Comparison of ENCODE assay signal across 23 cellular contexts in genomic region chr7:147707926-147708325, GRCh38.
DNase-seq lines count a peak whose midpoint lies in the region; ATAC-seq, FAIRE-seq and TF ChIP-seq lines count a peak whose summit lies in the region.
"Had no signal": no experiment of that assay in that cellular context is flagged by ENCODE, and none has a peak within 500 bp of the region (broad histone marks: within the 10 kb centered on the region; RNA-seq: fewer than 3 reads in every experiment).

No MANE protein-coding gene starts in this region.

- H3K4me2 ChIP-seq in osteoblast (ENCODE audit: insufficient read depth, low read length), result no peak overlapping the region
- H3K4me2 ChIP-seq: A549 had no signal

- H2AFZ ChIP-seq in osteoblast (ENCODE audit: low read length), result no peak overlapping the region

- no peak overlapping the region for H3K27ac Mint-ChIP-seq in natural killer cell treated with Interleukin-12 subunit alpha and Interleukin-12 subunit beta and Interleukin-15 and Interleukin-18, amount 100 ng/mL, for 72 hours
- H3K27ac Mint-ChIP-seq in natural killer cell, result no peak overlapping the region
- H3K27ac Mint-ChIP-seq: CD4-positive, alpha-beta memory T cell had no signal

- FAIRE-seq in GM12891 (lab: Jason Lieb, UNC), result no peak
- FAIRE-seq: A549, GM12892 had no signal

- H3K4me1 Mint-ChIP-seq in natural killer cell treated with Interleukin-12 subunit alpha and Interleukin-12 subunit beta and Interleukin-15 and Interleukin-18, amount 100 ng/mL, for 72 hours (ENCODE audit: low read depth in 2 of 2), result no peaks in the 10 kb centered on the region
- no peaks in the 10 kb centered on the region for H3K4me1 Mint-ChIP-seq in natural killer cell
- H3K4me1 Mint-ChIP-seq: CD4-positive, alpha-beta memory T cell had no signal

- intact Hi-C loops in natural killer cell (cut with micrococcal nuclease), result no loop called here

- no peaks in the 10 kb centered on the region for H3K79me2 ChIP-seq in osteoblast (ENCODE audit: insufficient read depth, low read length)

- no peaks in the 10 kb centered on the region for H3K9me3 ChIP-seq in osteoblast (ENCODE audit: low read depth, low read length)
- H3K9me3 ChIP-seq: BE2C had no signal

- H3K27me3 Mint-ChIP-seq in natural killer cell treated with Interleukin-12 subunit alpha and Interleukin-12 subunit beta and Interleukin-15 and Interleukin-18, amount 100 ng/mL, for 72 hours, result no peaks in the 10 kb centered on the region
- no peaks in the 10 kb centered on the region for H3K27me3 Mint-ChIP-seq in natural killer cell (ENCODE audit: low read depth in 2 of 2)
- H3K27me3 Mint-ChIP-seq: CD4-positive, alpha-beta memory T cell had no signal

- peak; percentile 31 to 36 for ATAC-seq in natural killer cell treated with Interleukin-12 subunit alpha and Interleukin-12 subunit beta and Interleukin-15 and Interleukin-18, amount 100 ng/mL, for 72 hours
- ATAC-seq in natural killer cell, result no peak
- ATAC-seq: A549 had no signal

- TF ChIP-seq POLR2A in GM12891 (IDR thresholded peaks at IDR 0.05; ENCODE audit: low read depth, low read length), result no peak

- no peaks in the 10 kb centered on the region for H3K36me3 ChIP-seq in osteoblast (ENCODE audit: insufficient read depth, low read length)
- H3K36me3 ChIP-seq: BE2C had no signal

- no peaks in the 10 kb centered on the region for H4K20me1 ChIP-seq in osteoblast (ENCODE audit: insufficient read depth, low read length)

- no peak for DNase-seq in natural killer cell treated with Interleukin-12 subunit alpha and Interleukin-12 subunit beta and Interleukin-15 and Interleukin-18, amount 100 ng/mL, for 72 hours (ENCODE audit: low spot score)
- DNase-seq in natural killer cell (no peak), myocyte (ENCODE audit: low read depth) (peak; percentile 17), osteoblast (ENCODE audit: insufficient read length, low spot score, missing footprints) (peak; percentile 13), NCI-H510A (lab: John Stamatoyannopoulos, UW) (no peak), HK-2 (ENCODE audit: unreplicated experiment) (no peak), GM12891 (ENCODE audit: insufficient read length, low spot score) (no peak)
- DNase-seq: 8988T, ACHN, AML-193, BE2C, C1 segment of cervical spinal cord, Calu3, COR-L47, DMS53, DMS79 treated with DMSO at 0.1 percent for 48 hours, GF-D8, GOT3, H7, HCEC 1CT had no signal

- H3K9me3 Mint-ChIP-seq in natural killer cell treated with Interleukin-12 subunit alpha and Interleukin-12 subunit beta and Interleukin-15 and Interleukin-18, amount 100 ng/mL, for 72 hours, result peaks cover 29% of the 10 kb centered on the region
- peaks cover 23 to 25% of the 10 kb centered on the region in 2 donors for H3K9me3 Mint-ChIP-seq in natural killer cell

- TF ChIP-seq CTCF in natural killer cell (IDR thresholded peaks at IDR 0.05) (no peak), osteoblast (IDR thresholded peaks at IDR 0.05; ENCODE audit: extremely low read depth, low read depth, low read length) (no peak)

- H3K4me3 Mint-ChIP-seq in natural killer cell treated with Interleukin-12 subunit alpha and Interleukin-12 subunit beta and Interleukin-15 and Interleukin-18, amount 100 ng/mL, for 72 hours, result no peak overlapping the region
- H3K4me3 Mint-ChIP-seq in natural killer cell, result no peak overlapping the region
- H3K4me3 Mint-ChIP-seq: CD4-positive, alpha-beta memory T cell had no signal

- H3K4me1 ChIP-seq in osteoblast (ENCODE audit: insufficient read depth, low read length), result no peaks in the 10 kb centered on the region
- H3K4me1 ChIP-seq: A549, BE2C had no signal

- H3K27ac ChIP-seq in osteoblast (ENCODE audit: low read depth, low read length), result no peak overlapping the region
- H3K27ac ChIP-seq: A549 had no signal

- H3K36me3 Mint-ChIP-seq in natural killer cell treated with Interleukin-12 subunit alpha and Interleukin-12 subunit beta and Interleukin-15 and Interleukin-18, amount 100 ng/mL, for 72 hours, result peaks cover 14% of the 10 kb centered on the region
- peaks cover 13% of the 10 kb centered on the region for H3K36me3 Mint-ChIP-seq in natural killer cell
- H3K36me3 Mint-ChIP-seq: CD4-positive, alpha-beta memory T cell had no signal

- no peaks in the 10 kb centered on the region for H3K27me3 ChIP-seq in osteoblast (ENCODE audit: insufficient read depth, low read length)
- H3K27me3 ChIP-seq: BE2C had no signal

- H3K4me3 ChIP-seq in osteoblast (ENCODE audit: insufficient read depth, low read length), result no peak overlapping the region
- H3K4me3 ChIP-seq: A549 had no signal

TF ChIP-seq in GM12891, 5 proteins besides CTCF, POLR2A, EP300 and RAD21:
- TF ChIP-seq TAF1 (IDR thresholded peaks at IDR 0.05; ENCODE audit: low read depth, low read length) (no peak), POU2F2 (IDR thresholded peaks at IDR 0.05; ENCODE audit: low read depth, low read length) (no peak), POLR2AphosphoS5 (IDR thresholded peaks at IDR 0.05; ENCODE audit: low read depth, low read length) (no peak), PAX5 (IDR thresholded peaks at IDR 0.05; ENCODE audit: insufficient read depth, low read length, severe bottlenecking) (no peak)

Comparison
In these comparisons a context has a peak if more than half of its experiments do, and no peak if none do; other contexts are left out.
1. ATAC-seq: peak in natural killer cell treated with Interleukin-12 subunit alpha and Interleukin-12 subunit beta and Interleukin-15 and Interleukin-18, amount 100 ng/mL, for 72 hours (2 of 2); none in natural killer cell (0 of 3).
2. DNase-seq: peak in myocyte (single experiment) and osteoblast (single experiment); none in natural killer cell treated with Interleukin-12 subunit alpha and Interleukin-12 subunit beta and Interleukin-15 and Interleukin-18, amount 100 ng/mL, for 72 hours (single experiment), natural killer cell (single experiment), NCI-H510A (single experiment), HK-2 (single experiment) and GM12891 (single experiment).